ENCODE assay signal across 3 cellular contexts in the genomic region with DNA sequence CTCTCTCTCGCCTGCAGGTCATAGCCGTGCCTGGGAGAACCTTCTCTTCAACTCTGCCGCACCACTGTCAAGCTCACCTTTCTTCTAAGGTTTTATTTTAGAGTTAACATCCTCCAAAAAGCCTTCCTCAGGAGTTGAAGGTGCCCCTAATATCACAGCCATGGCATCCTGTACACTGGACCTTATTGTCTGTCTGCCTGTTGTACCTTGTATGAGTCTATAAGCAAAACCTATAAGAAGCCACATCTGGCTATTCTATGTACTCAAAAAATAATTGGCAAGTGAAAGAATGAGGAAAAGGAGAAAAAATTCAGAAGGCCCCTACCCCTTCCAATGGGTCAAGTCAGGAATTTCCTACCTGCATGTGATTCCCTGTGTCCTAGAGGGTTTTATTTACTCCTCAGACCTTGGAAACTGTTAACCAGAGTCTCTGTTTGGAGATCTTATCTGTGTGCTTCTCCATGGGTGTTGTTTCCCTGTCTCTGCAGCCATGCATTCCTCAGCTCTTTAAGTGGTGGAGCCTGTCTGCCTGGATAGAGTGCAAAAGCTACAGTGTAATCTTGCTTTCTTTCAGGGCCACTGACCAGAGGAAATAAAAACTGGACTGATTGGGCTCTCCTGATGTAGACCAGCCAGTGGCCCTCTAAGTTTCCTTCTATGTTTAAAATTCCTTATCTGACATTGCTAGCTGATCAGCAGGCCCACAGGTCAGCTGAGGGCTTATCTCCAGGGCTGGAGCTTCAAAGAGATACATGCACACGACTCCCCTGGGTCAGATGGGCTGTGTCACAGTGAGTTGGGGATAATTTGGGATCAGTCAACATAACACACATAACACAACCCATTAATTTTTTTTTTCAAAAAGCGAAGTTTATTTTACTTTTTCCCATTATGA.
TF ChIP-seq lines count a peak whose summit lies in the region.

No MANE protein-coding gene starts in this region.

TF ChIP-seq in IMR-90, 13 proteins besides CTCF, POLR2A, EP300 and RAD21:
- TF ChIP-seq RFX5 (IDR thresholded peaks at IDR 0.05; ENCODE audit: low read depth, low read length): no peak
- TF ChIP-seq, protein P1, sequence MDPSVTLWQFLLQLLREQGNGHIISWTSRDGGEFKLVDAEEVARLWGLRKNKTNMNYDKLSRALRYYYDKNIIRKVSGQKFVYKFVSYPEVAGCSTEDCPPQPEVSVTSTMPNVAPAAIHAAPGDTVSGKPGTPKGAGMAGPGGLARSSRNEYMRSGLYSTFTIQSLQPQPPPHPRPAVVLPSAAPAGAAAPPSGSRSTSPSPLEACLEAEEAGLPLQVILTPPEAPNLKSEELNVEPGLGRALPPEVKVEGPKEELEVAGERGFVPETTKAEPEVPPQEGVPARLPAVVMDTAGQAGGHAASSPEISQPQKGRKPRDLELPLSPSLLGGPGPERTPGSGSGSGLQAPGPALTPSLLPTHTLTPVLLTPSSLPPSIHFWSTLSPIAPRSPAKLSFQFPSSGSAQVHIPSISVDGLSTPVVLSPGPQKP (IDR thresholded peaks at IDR 0.05; ENCODE audit: borderline replicate concordance, low read depth, low read length): no peak
- TF ChIP-seq, protein P2, sequence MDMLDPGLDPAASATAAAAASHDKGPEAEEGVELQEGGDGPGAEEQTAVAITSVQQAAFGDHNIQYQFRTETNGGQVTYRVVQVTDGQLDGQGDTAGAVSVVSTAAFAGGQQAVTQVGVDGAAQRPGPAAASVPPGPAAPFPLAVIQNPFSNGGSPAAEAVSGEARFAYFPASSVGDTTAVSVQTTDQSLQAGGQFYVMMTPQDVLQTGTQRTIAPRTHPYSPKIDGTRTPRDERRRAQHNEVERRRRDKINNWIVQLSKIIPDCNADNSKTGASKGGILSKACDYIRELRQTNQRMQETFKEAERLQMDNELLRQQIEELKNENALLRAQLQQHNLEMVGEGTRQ (IDR thresholded peaks at IDR 0.05; ENCODE audit: low read depth, low read length): no peak
- TF ChIP-seq MAZ (IDR thresholded peaks at IDR 0.05; ENCODE audit: borderline replicate concordance, low read depth, low read length): no peak
- TF ChIP-seq SMC3 (IDR thresholded peaks at IDR 0.05; ENCODE audit: low read depth, low read length): no peak
- TF ChIP-seq NFE2L2 (IDR thresholded peaks at IDR 0.05; ENCODE audit: low read depth, low read length): no peak
- TF ChIP-seq FOS (IDR thresholded peaks at IDR 0.05; ENCODE audit: low read depth, low read length): no peak
- TF ChIP-seq MAFK (IDR thresholded peaks at IDR 0.05; ENCODE audit: low read depth, low read length): no peak
- no peak for TF ChIP-seq BHLHE40 (IDR thresholded peaks at IDR 0.05; ENCODE audit: low read depth, low read length)
- no peak for TF ChIP-seq MXI1 (IDR thresholded peaks at IDR 0.05; ENCODE audit: borderline replicate concordance, low read depth, low read length)
- TF ChIP-seq CEBPB (IDR thresholded peaks at IDR 0.05; ENCODE audit: low read depth, low read length): no peak
- TF ChIP-seq RCOR1 (IDR thresholded peaks at IDR 0.05; ENCODE audit: insufficient replicate concordance, low read length): no peak
- TF ChIP-seq CHD1 (IDR thresholded peaks at IDR 0.05; ENCODE audit: low read depth, low read length): no peak
TF ChIP-seq in IMR-90: peak in this region for 0.

TF ChIP-seq in K562, 482 proteins besides CTCF, POLR2A, EP300 and RAD21 (continues in another document):
- TF ChIP-seq ZNF184 (CRISPR knock-in tag; IDR thresholded peaks at IDR 0.05) (no peak), ZBTB5 (IDR thresholded peaks at IDR 0.05) (no peak), MTA3 (IDR thresholded peaks at IDR 0.05; ENCODE audit: borderline replicate concordance) (peak; percentile 94), LEF1 (IDR thresholded peaks at IDR 0.05) (peak; percentile 99), HDAC2 (IDR thresholded peaks at IDR 0.05) (peak; percentile 94), RERE (CRISPR knock-in tag; IDR thresholded peaks at IDR 0.05; ENCODE audit: borderline replicate concordance) (no peak; the same call in 1 of the 2 replicates), ESRRA (IDR thresholded peaks at IDR 0.05; ENCODE audit: borderline replicate concordance, low read depth) (peak; percentile 80)
- TF ChIP-seq, protein P3, sequence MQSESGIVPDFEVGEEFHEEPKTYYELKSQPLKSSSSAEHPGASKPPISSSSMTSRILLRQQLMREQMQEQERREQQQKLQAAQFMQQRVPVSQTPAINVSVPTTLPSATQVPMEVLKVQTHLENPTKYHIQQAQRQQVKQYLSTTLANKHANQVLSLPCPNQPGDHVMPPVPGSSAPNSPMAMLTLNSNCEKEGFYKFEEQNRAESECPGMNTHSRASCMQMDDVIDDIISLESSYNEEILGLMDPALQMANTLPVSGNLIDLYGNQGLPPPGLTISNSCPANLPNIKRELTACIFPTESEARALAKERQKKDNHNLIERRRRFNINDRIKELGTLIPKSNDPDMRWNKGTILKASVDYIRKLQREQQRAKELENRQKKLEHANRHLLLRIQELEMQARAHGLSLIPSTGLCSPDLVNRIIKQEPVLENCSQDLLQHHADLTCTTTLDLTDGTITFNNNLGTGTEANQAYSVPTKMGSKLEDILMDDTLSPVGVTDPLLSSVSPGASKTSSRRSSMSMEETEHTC (IDR thresholded peaks at IDR 0.05): peak; percentile 98

TF ChIP-seq in HepG2, 621 proteins besides CTCF, POLR2A, EP300 and RAD21 (continues in another document):
- TF ChIP-seq ZNF326 (CRISPR knock-in tag; IDR thresholded peaks at IDR 0.05; ENCODE audit: borderline replicate concordance) (no peak), NR2F2 (IDR thresholded peaks at IDR 0.05; ENCODE audit: borderline replicate concordance, low read depth) (0 out of 2 replicates have a peak, but pooled peaks have one; percentile 71), GLMP (CRISPR knock-in tag; IDR thresholded peaks at IDR 0.05; ENCODE audit: borderline replicate concordance) (no peak), BRD4 (CRISPR knock-in tag; IDR thresholded peaks at IDR 0.05) (peak; percentile 82), REPIN1 (CRISPR knock-in tag; IDR thresholded peaks at IDR 0.05; ENCODE audit: borderline replicate concordance, low read depth) (no peak), ZNF780A (CRISPR knock-in tag; IDR thresholded peaks at IDR 0.05) (no peak), YY1 (IDR thresholded peaks at IDR 0.05; ENCODE audit: insufficient read depth, insufficient replicate concordance, low read depth, low read length) (peak; percentile 38), ZNF276 (CRISPR knock-in tag; IDR thresholded peaks at IDR 0.05; ENCODE audit: low read depth) (no peak), SIX4 (CRISPR knock-in tag; IDR thresholded peaks at IDR 0.05) (0 out of 2 replicates have a peak, but pooled peaks have one; percentile 17), MIXL1 (CRISPR knock-in tag; IDR thresholded peaks at IDR 0.05) (peak; percentile 83), ZNF296 (CRISPR knock-in tag; conservative IDR thresholded peaks at IDR 0.05) (peak; percentile 89; the same call in 1 of the 2 replicates), SALL1 (CRISPR knock-in tag; IDR thresholded peaks at IDR 0.05) (peak; percentile 85), POLR2G (IDR thresholded peaks at IDR 0.05; ENCODE audit: low read depth, low read length) (peak; percentile 58), ZNF512B (CRISPR knock-in tag; IDR thresholded peaks at IDR 0.05; ENCODE audit: borderline replicate concordance) (peak; percentile 76; the same call in 1 of the 2 replicates), U2AF2 (IDR thresholded peaks at IDR 0.05; ENCODE audit: low read depth, low read length) (no peak), JARID2 (CRISPR knock-in tag; IDR thresholded peaks at IDR 0.05; ENCODE audit: insufficient replicate concordance) (no peak), ZNF782 (CRISPR knock-in tag; IDR thresholded peaks at IDR 0.05; ENCODE audit: borderline replicate concordance) (no peak), NR2C2 (CRISPR knock-in tag; IDR thresholded peaks at IDR 0.05; ENCODE audit: borderline replicate concordance) (peak; percentile 42; the same call in 1 of the 2 replicates), SIX1 (CRISPR knock-in tag; IDR thresholded peaks at IDR 0.05; ENCODE audit: borderline replicate concordance) (peak; percentile 25; the same call in 1 of the 2 replicates), ARNTL (CRISPR knock-in tag; IDR thresholded peaks at IDR 0.05) (peak; percentile 74), TFAP4 (IDR thresholded peaks at IDR 0.05; ENCODE audit: borderline replicate concordance, low read depth) (peak; percentile 96), RBM22 (optimal IDR thresholded peaks at IDR 0.05; ENCODE audit: low read length) (no peak)
- TF ChIP-seq, protein P4, sequence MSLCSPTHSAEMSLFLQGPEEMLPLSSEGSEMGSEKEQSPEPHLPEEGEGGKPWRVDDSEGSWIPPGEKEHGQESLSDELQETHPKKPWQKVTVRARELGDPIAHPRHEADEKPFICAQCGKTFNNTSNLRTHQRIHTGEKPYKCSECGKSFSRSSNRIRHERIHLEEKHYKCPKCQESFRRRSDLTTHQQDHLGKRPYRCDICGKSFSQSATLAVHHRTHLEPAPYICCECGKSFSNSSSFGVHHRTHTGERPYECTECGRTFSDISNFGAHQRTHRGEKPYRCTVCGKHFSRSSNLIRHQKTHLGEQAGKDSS (CRISPR knock-in tag; IDR thresholded peaks at IDR 0.05; ENCODE audit: borderline replicate concordance, low read depth): no peak; the same call in 1 of the 2 replicates
- TF ChIP-seq, protein P5, sequence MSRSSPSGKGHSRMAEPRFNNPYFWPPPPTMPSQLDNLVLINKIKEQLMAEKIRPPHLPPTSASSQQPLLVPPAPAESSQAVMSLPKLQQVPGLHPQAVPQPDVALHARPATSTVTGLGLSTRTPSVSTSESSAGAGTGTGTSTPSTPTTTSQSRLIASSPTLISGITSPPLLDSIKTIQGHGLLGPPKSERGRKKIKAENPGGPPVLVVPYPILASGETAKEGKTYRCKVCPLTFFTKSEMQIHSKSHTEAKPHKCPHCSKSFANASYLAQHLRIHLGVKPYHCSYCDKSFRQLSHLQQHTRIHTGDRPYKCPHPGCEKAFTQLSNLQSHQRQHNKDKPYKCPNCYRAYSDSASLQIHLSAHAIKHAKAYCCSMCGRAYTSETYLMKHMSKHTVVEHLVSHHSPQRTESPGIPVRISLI (CRISPR knock-in tag; IDR thresholded peaks at IDR 0.05; ENCODE audit: borderline replicate concordance): peak; percentile 88
- TF ChIP-seq, protein P6, sequence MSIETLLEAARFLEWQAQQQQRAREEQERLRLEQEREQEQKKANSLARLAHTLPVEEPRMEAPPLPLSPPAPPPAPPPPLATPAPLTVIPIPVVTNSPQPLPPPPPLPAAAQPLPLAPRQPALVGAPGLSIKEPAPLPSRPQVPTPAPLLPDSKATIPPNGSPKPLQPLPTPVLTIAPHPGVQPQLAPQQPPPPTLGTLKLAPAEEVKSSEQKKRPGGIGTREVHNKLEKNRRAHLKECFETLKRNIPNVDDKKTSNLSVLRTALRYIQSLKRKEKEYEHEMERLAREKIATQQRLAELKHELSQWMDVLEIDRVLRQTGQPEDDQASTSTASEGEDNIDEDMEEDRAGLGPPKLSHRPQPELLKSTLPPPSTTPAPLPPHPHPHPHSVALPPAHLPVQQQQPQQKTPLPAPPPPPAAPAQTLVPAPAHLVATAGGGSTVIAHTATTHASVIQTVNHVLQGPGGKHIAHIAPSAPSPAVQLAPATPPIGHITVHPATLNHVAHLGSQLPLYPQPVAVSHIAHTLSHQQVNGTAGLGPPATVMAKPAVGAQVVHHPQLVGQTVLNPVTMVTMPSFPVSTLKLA (IDR thresholded peaks at IDR 0.05): 0 out of 2 replicates have a peak, but pooled peaks have one; percentile 6
- TF ChIP-seq, protein P7, sequence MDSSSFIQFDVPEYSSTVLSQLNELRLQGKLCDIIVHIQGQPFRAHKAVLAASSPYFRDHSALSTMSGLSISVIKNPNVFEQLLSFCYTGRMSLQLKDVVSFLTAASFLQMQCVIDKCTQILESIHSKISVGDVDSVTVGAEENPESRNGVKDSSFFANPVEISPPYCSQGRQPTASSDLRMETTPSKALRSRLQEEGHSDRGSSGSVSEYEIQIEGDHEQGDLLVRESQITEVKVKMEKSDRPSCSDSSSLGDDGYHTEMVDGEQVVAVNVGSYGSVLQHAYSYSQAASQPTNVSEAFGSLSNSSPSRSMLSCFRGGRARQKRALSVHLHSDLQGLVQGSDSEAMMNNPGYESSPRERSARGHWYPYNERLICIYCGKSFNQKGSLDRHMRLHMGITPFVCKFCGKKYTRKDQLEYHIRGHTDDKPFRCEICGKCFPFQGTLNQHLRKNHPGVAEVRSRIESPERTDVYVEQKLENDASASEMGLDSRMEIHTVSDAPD (CRISPR knock-in tag; IDR thresholded peaks at IDR 0.05): peak; percentile 67; the same call in 1 of the 2 replicates
